1 cellular context compared by ENCODE assay signal in genomic region chr10:24505759-24506158, GRCh38.
TF ChIP-seq lines count a peak whose summit lies in the region.

No MANE protein-coding gene starts in this region.

TF ChIP-seq in liver, 16 proteins besides CTCF, POLR2A, EP300 and RAD21 (continued from another document):
- TF ChIP-seq REST (IDR thresholded peaks at IDR 0.05) = no peak
- TF ChIP-seq FOXA1 (IDR thresholded peaks at IDR 0.05) = no peak
- no peak for TF ChIP-seq ZBTB33 (IDR thresholded peaks at IDR 0.05)
